In the genomic region with DNA sequence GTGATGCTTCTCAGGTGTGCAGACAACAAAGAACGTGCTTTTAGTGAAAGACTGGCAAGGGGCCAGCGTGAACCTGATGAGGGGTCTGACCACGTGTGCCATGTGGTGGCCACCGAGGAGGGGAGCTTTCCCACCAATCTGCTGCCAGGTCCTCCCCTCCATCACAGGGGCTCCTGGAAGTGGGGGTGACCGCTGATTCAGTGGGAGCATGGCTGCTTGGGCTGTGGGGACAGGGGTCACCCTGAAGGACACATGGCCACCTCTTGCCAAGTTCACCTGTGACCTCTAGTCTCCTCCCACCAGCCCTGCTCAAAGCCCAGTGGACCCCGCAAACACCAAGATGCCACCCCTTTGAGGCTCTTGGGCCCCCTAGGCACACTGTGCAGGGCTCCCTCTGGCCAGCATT, we compare ENCODE assay signal across 19 cellular contexts.
"Had no signal": no experiment of that assay in that cellular context is flagged by ENCODE, and none has a peak within 500 bp of the region (broad histone marks: within the 10 kb centered on the region; RNA-seq: fewer than 3 reads in every experiment).

No MANE protein-coding gene starts in this region.

- H3K4me3 Mint-ChIP-seq: activated naive CD4-positive, alpha-beta T cell treated with anti-CD3 and anti-CD28 coated beads, Interleukin-2, amount 50 U/mL, for 24 hours; naive thymus-derived CD8-positive, alpha-beta T cell; stimulated activated naive CD8-positive, alpha-beta T cell treated with anti-CD3 and anti-CD28 coated beads, Interleukin-15, amount 100 ng/mL, for 72 hours; T-cell; T-helper 2 cell treated with Interferon-gamma antibody and Interleukin-4, amounts not matched to agents 5 μg/mL and 100 μg/mL, for 36 hours had no signal

- H3K4me1 Mint-ChIP-seq: activated naive CD4-positive, alpha-beta T cell treated with anti-CD3 and anti-CD28 coated beads, Interleukin-2, amount 50 U/mL, for 24 hours had no signal

- H3K27me3 ChIP-seq: brain microvascular endothelial cell, tibial artery had no signal

- H3K4me3 ChIP-seq: tibial artery had no signal

- H3K27ac Mint-ChIP-seq: activated naive CD4-positive, alpha-beta T cell treated with anti-CD3 and anti-CD28 coated beads, Interleukin-2, amount 50 U/mL, for 24 hours; T-cell; T-helper 2 cell treated with Interferon-gamma antibody and Interleukin-4, amounts not matched to agents 5 μg/mL and 100 μg/mL, for 36 hours had no signal

- H3K27ac ChIP-seq: brain microvascular endothelial cell, tibial artery, WERI-Rb-1 had no signal

- H3K9me3 Mint-ChIP-seq: activated naive CD4-positive, alpha-beta T cell treated with anti-CD3 and anti-CD28 coated beads, Interleukin-2, amount 50 U/mL, for 24 hours; naive thymus-derived CD8-positive, alpha-beta T cell; stimulated activated naive CD8-positive, alpha-beta T cell treated with anti-CD3 and anti-CD28 coated beads, Interleukin-15, amount 100 ng/mL, for 72 hours; T-cell; T-helper 2 cell treated with Interferon-gamma antibody and Interleukin-4, amounts not matched to agents 5 μg/mL and 100 μg/mL, for 36 hours had no signal

- DNase-seq: activated CD4-positive, alpha-beta T cell treated with anti-CD3 and anti-CD28 coated beads, Interleukin-2, amount 50 U/mL, for 1 hour; activated CD4-positive, CD25-positive, alpha-beta regulatory T cell treated with anti-CD3 and anti-CD28 coated beads, Interleukin-2, amount 50 U/mL, for 72 hours; activated gamma-delta T cell treated with Interleukin-2 at 50 U/mL for 16 hours; activated T-cell treated with anti-CD3 and anti-CD28 coated beads, Interleukin-2, amount 50 U/mL, for 1 hour; anterior cingulate cortex; brain microvascular endothelial cell; central memory CD4-positive, alpha-beta T cell; effector memory CD4-positive, alpha-beta T cell; foreskin melanocyte; glutamatergic neuron; hippocampal formation; kidney glomerular epithelial cell; naive thymus-derived CD8-positive, alpha-beta T cell; stimulated activated naive CD8-positive, alpha-beta T cell treated with anti-CD3 and anti-CD28 coated beads, Interleukin-15, amount 100 ng/mL, for 72 hours; T-cell; tibial artery; WERI-Rb-1 had no signal

- H3K27me3 Mint-ChIP-seq: activated naive CD4-positive, alpha-beta T cell treated with anti-CD3 and anti-CD28 coated beads, Interleukin-2, amount 50 U/mL, for 24 hours; naive thymus-derived CD8-positive, alpha-beta T cell; stimulated activated naive CD8-positive, alpha-beta T cell treated with anti-CD3 and anti-CD28 coated beads, Interleukin-15, amount 100 ng/mL, for 72 hours; T-cell had no signal

- H3K9me3 ChIP-seq: tibial artery had no signal

- ATAC-seq: naive thymus-derived CD8-positive, alpha-beta T cell; stimulated activated naive CD8-positive, alpha-beta T cell treated with anti-CD3 and anti-CD28 coated beads, Interleukin-15, amount 100 ng/mL, for 72 hours; T-cell had no signal
